Comparison of ENCODE assay signal across 25 cellular contexts in the genomic region with DNA sequence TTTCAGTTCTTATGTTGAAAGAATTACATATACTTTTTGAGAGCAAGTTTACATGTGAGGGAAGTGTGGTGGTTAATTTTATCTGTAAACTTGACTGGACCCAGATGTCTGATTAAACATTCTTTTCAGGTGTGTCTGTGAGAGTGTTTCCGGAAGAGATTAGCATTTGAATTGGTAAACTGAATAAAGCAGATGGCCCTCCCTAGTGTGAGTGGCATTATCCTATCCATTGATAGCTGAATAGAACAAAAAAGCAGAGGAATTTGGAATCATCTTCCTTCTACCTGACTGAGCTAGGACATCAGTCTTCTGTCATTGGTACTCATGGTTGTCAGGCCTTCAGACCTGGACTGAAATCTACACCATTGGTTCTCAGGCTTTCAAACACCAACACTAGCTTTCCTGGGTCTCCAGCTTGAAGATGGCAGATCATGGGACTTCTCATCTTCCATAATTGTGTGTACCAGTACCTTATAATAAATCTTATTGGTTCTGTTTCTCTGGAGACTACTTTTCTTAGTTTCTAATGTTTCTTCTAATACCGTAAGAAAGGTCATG.
"Had no signal": no experiment of that assay in that cellular context is flagged by ENCODE, and none has a peak within 500 bp of the region (broad histone marks: within the 10 kb centered on the region; RNA-seq: fewer than 3 reads in every experiment).

No MANE protein-coding gene starts in this region.

- H3K27ac ChIP-seq: breast epithelium, colonic mucosa, dorsolateral prefrontal cortex, esophagus muscularis mucosa, pancreas, psoas muscle had no signal

- H3K9me3 ChIP-seq: breast epithelium, colonic mucosa, esophagus muscularis mucosa, mucosa of descending colon, pancreas, psoas muscle had no signal

- ATAC-seq: activated CD4-positive, alpha-beta T cell treated with anti-CD3 and anti-CD28 coated beads for 36 hours; effector memory CD8-positive, alpha-beta T cell; left colon; mucosa of descending colon; pancreas; psoas muscle; right cardiac atrium; stimulated activated naive CD8-positive, alpha-beta T cell treated with anti-CD3 and anti-CD28 coated beads, Interleukin-15, Interleukin-2, amounts not matched to agents 100 U/mL and 50 U/mL, for 24 hours had no signal

- H3K4me1 ChIP-seq: breast epithelium, colonic mucosa, esophagus muscularis mucosa, pancreas, psoas muscle had no signal

- H3K4me3 ChIP-seq: breast epithelium, colonic mucosa, dorsolateral prefrontal cortex, esophagus muscularis mucosa, mucosa of descending colon, pancreas, psoas muscle had no signal

- H3K27me3 ChIP-seq: breast epithelium, colonic mucosa, dorsolateral prefrontal cortex, esophagus muscularis mucosa, pancreas had no signal

- H3K36me3 ChIP-seq: breast epithelium, colonic mucosa, esophagus muscularis mucosa, pancreas had no signal

- FAIRE-seq: frontal cortex, pancreas had no signal

- DNase-seq: activated CD4-positive, alpha-beta T cell treated with anti-CD3 and anti-CD28 coated beads for 36 hours; activated CD4-positive, alpha-beta T cell treated with anti-CD3 and anti-CD28 coated beads, Interleukin-2, amount 50 U/mL, for 48 hours; activated CD8-positive, alpha-beta memory T cell treated with anti-CD3 and anti-CD28 coated beads, Interleukin-2, amount 50 U/mL, for 48 hours; activated effector memory CD4-positive, alpha-beta T cell treated with Interleukin-2 at 50 U/mL for 16 hours; activated naive CD4-positive, alpha-beta T cell treated with anti-CD3 and anti-CD28 coated beads for 36 hours; activated naive CD8-positive, alpha-beta T cell treated with anti-CD3 and anti-CD28 coated beads, Interleukin-2, amount 10 ng/mL, durations not matched to agents 7 days and 5 days; activated T-cell treated with anti-CD3 and anti-CD28 coated beads, Interleukin-2, amount 50 U/mL, for 48 hours; amniotic stem cell; colonic mucosa; effector memory CD8-positive, alpha-beta T cell; hippocampal formation; islet precursor cell; left colon; mesendoderm; mucosa of descending colon; nephron progenitor cell; pancreas; psoas muscle; right cardiac atrium; stimulated activated CD4-positive, alpha-beta T cell treated with anti-CD3 and anti-CD28 coated beads, Interleukin-4, amount 100 ng/mL, for 24 hours; stimulated activated naive CD8-positive, alpha-beta T cell treated with anti-CD3 and anti-CD28 coated beads, Interleukin-15, Interleukin-2, amounts not matched to agents 100 U/mL and 50 U/mL, for 24 hours had no signal
